24 cellular contexts compared by ENCODE assay signal in the genomic region with DNA sequence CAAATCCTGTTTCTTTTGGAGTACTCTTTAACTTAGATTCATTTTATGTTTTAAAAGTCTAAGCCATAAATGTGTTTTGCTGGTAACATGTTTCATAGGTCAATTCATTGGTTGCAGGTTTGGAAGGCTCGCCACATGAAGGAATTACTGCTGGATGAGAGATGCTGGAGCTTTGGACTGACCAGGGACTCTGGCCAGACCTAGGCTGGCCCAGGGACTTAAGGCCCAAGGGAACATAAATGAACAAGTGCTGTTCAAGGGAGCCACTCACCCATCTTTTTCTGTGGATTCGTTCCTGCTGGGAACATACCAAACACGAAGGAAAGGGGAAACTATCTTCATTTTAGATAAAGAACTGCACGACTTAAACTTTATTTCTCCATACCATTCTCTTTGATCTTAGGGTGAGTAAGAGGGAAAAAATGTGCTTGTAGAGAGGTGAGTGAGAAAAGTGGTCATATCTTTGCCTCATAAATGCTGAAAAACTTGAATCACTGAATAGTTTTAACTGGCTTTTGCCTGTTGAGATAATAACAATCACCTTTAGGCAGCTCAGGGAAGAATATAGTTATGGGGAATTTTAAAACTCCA. TPM values are rescaled to one million over a fixed set of nuclear protein-coding genes. Genes with fewer than 3 reads are reported as not detected.
DNase-seq lines count a peak whose midpoint lies in the region; ATAC-seq and TF ChIP-seq lines count a peak whose summit lies in the region.
"Had no signal": no experiment of that assay in that cellular context is flagged by ENCODE, and none has a peak within 500 bp of the region (broad histone marks: within the 10 kb centered on the region; RNA-seq: fewer than 3 reads in every experiment).

No MANE protein-coding gene starts in this region.

- in situ Hi-C loops in HAP-1 (cut with MboI; ENCODE audit: low sequenced_read_pairs) = loop anchor here (25.0 kb wide), 1 partner anchor 269 kb away; no protein-coding TSS in a partner anchor

- H3K27me3 ChIP-seq in kidney epithelial cell (ENCODE audit: control insufficient read depth, insufficient read depth, low read length) (no peaks in the 10 kb centered on the region), HAP-1 (ENCODE audit: low read depth) (no peaks in the 10 kb centered on the region), prostate gland (replicated peaks; ENCODE audit: insufficient read depth) (no peaks in the 10 kb centered on the region)
- H3K27me3 ChIP-seq: upper lobe of right lung had no signal

- no peak for ATAC-seq in GM18502 (IDR thresholded peaks at IDR 0.05; ENCODE audit: poor library complexity, unreplicated experiment)
- ATAC-seq: activated CD8-positive, alpha-beta T cell treated with anti-CD3 and anti-CD28 coated beads for 36 hours; activated T-cell treated with anti-CD3 and anti-CD28 coated beads, Interleukin-2, amount 50 U/mL, for 72 hours; naive thymus-derived CD4-positive, alpha-beta T cell; T-cell; upper lobe of right lung had no signal

- H3K4me3 ChIP-seq in kidney epithelial cell (ENCODE audit: low read depth, low read length) = no peak overlapping the region
- H3K4me3 ChIP-seq in HAP-1 = no peak overlapping the region
- H3K4me3 ChIP-seq in prostate gland = no peak overlapping the region
- H3K4me3 ChIP-seq: lung, upper lobe of right lung had no signal

- 45% methylated on average over 4 of the region's 4 CpGs for WGBS in prostate gland

- no peak for TF ChIP-seq CTCF in kidney epithelial cell (IDR thresholded peaks at IDR 0.05; ENCODE audit: insufficient read depth, low read length, poor library complexity, severe bottlenecking)
- TF ChIP-seq CTCF in prostate gland (IDR thresholded peaks at IDR 0.05) = no peak

- intact Hi-C loops in prostate gland (cut with DNase I) = loop anchor here (10.0 kb wide), 1 partner anchor 657 kb away; no protein-coding TSS in a partner anchor

- H3K9me3 ChIP-seq in HAP-1 = no peaks in the 10 kb centered on the region
- no peaks in the 10 kb centered on the region for H3K9me3 ChIP-seq in prostate gland
- H3K9me3 ChIP-seq: upper lobe of right lung had no signal

- H3K4me1 ChIP-seq in HAP-1 = peaks cover 20% of the 10 kb centered on the region
- H3K4me1 ChIP-seq in prostate gland (replicated peaks) = no peaks in the 10 kb centered on the region
- H3K4me1 ChIP-seq: upper lobe of right lung had no signal

- H3K36me3 ChIP-seq in kidney epithelial cell (ENCODE audit: control insufficient read depth, insufficient read depth, low read length) = no peaks in the 10 kb centered on the region
- no peaks in the 10 kb centered on the region for H3K36me3 ChIP-seq in HAP-1 (replicated peaks)
- no peaks in the 10 kb centered on the region for H3K36me3 ChIP-seq in prostate gland
- H3K36me3 ChIP-seq: upper lobe of right lung, WERI-Rb-1 had no signal

- TF ChIP-seq POLR2A in prostate gland (IDR thresholded peaks at IDR 0.05) = no peak

- no peak overlapping the region for H3K27ac ChIP-seq in prostate gland
- H3K27ac ChIP-seq: upper lobe of right lung, WERI-Rb-1 had no signal

- DNase-seq in A172 (ENCODE audit: low spot score) (peak; percentile 84), HT-29 (ENCODE audit: low spot score) (peak; percentile 46), amniotic epithelial cell (ENCODE audit: low read depth) (peak; percentile 63), kidney epithelial cell (ENCODE audit: low read depth) (peak; percentile 38), HAP-1 (ENCODE audit: low spot score in 2 of 2) (no peak), SK-N-DZ (ENCODE audit: low spot score) (no peak), prostate gland (ENCODE audit: low spot score) (no peak)
- DNase-seq: activated CD8-positive, alpha-beta T cell treated with anti-CD3 and anti-CD28 coated beads for 36 hours; activated naive CD8-positive, alpha-beta T cell treated with anti-CD3 and anti-CD28 coated beads for 36 hours; activated T-cell treated with anti-CD3 and anti-CD28 coated beads, Interleukin-2, amount 50 U/mL, for 72 hours; CD8-positive, alpha-beta memory T cell; cerebellar nuclear complex; endodermal cell; foreskin fibroblast; Kasumi-1; naive thymus-derived CD4-positive, alpha-beta T cell; NCI-H187; NCI-H524; T-cell; upper lobe of right lung; WERI-Rb-1 had no signal

RNA-seq across cellular contexts. Expression of a gene that starts 15.3 kb away (rescaled TPM):
- total RNA-seq in A172 (2014; rRNA removed; shearing (Covaris generic)) = not detected in 2 replicates
- total RNA-seq in HT-29 (2014; rRNA removed; shearing (Covaris generic)) = not detected in 2 replicates
- total RNA-seq in kidney epithelial cell (0.17 and 0.27 TPM in 2 replicates), prostate gland (10 to 100 TPM in 1 of 2 donors, not detected in 1; 23.9 TPM)
- not detected in 2 replicates for polyA plus RNA-seq in SK-N-DZ (2014; cell fraction: cytosol; rRNA removed)
- polyA plus RNA-seq in SK-N-DZ (2014; cell fraction: nucleus; rRNA removed) = not detected in 2 replicates
- total RNA-seq: activated CD8-positive, alpha-beta T cell treated with anti-CD3 and anti-CD28 coated beads for 36 hours; activated naive CD8-positive, alpha-beta T cell treated with anti-CD3 and anti-CD28 coated beads for 36 hours; activated T-cell treated with anti-CD3 and anti-CD28 coated beads, Interleukin-2, amount 50 U/mL, for 72 hours; CD8-positive, alpha-beta memory T cell; endodermal cell; lung; naive thymus-derived CD4-positive, alpha-beta T cell; T-cell; upper lobe of right lung had no signal
- polyA plus RNA-seq: AG04450; CD8-positive, alpha-beta memory T cell; lung; naive thymus-derived CD4-positive, alpha-beta T cell had no signal

RNA-seq across cellular contexts. Expression of a gene that starts 55.0 kb away (rescaled TPM):
- total RNA-seq in A172 (2014; rRNA removed; shearing (Covaris generic)) = 143 and 190 TPM in 2 replicates
- 12.1 and 13.1 TPM in 2 replicates for total RNA-seq in HT-29 (2014; rRNA removed; shearing (Covaris generic))
- total RNA-seq in kidney epithelial cell (172 and 207 TPM in 2 replicates), prostate gland (100 to 1,000 TPM in 1 of 2 donors, 10 to 100 TPM in 1; 39.3 to 141 TPM)
- 29.2 and 43.0 TPM in 2 replicates for polyA plus RNA-seq in SK-N-DZ (2014; cell fraction: cytosol; rRNA removed)
- 20.5 and 31.3 TPM in 2 replicates for polyA plus RNA-seq in SK-N-DZ (2014; cell fraction: nucleus; rRNA removed)
- polyA plus RNA-seq: CD8-positive, alpha-beta memory T cell; naive thymus-derived CD4-positive, alpha-beta T cell had no signal

Comparison
In these comparisons a context has a peak if more than half of its experiments do, and no peak if none do; other contexts are left out.
1. DNase-seq: peak in A172 (single experiment), HT-29 (single experiment), amniotic epithelial cell (single experiment) and kidney epithelial cell (single experiment); none in HAP-1 (0 of 2), SK-N-DZ (single experiment) and prostate gland (single experiment).